ENCODE assay signal across 1 cellular context in the genomic region with DNA sequence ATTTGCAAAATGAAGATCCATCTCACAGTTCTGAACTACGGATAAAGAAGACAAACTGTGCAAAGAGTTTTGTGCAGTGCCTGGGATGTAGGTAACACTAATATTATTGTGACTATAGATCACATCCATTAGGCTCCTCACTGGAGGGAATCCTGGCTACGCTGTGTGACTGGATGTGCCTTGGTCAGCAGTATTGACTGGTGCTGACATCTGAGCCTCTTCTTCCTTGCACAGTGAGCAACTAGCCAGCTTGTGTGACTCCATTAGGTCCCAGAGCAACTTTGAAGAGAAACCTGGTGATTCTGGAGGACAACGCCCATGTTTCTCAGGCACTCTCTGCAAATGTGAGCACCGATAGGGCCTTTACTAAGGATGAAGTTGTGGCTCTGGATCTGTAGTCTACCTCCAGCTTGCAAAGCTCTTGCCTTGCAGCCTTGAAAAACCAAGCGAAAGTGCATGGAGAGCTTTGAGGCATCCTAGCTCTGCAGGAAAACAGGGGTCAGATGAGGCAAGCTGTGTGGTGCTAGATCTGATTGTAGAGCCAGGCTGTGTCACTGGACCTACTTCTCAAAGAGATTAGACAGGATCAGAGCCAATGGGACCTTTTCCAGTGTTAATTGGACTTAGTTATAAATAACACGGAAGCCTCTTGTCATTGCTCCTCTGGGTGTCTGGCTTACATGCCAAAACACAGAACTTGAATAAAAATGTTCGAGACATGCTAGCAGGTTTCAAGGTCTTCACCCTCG.
TF ChIP-seq lines count a peak whose summit lies in the region.

No MANE protein-coding gene starts in this region.

TF ChIP-seq in K562, 482 proteins besides CTCF, POLR2A, EP300 and RAD21 (continued from another document):
- TF ChIP-seq THRA (IDR thresholded peaks at IDR 0.05) (peak; percentile 33; the same call in 1 of the 2 replicates), MEIS2 (IDR thresholded peaks at IDR 0.05; ENCODE audit: partially characterized antibody) (peak; percentile 26), ZNF395 (CRISPR knock-in tag; IDR thresholded peaks at IDR 0.05) (no peak), FOXJ2 (tag; IDR thresholded peaks at IDR 0.05) (peak; percentile 41; the same call in 1 of the 2 replicates), TCF3 (CRISPR knock-in tag; IDR thresholded peaks at IDR 0.05) (no peak), ZNF644 (tag; IDR thresholded peaks at IDR 0.05; ENCODE audit: low read depth) (0 out of 2 replicates have a peak, but pooled peaks have one; percentile 13), NR2C1 (IDR thresholded peaks at IDR 0.05) (no peak), NR2C1 (tag; IDR thresholded peaks at IDR 0.05) (peak; percentile 8; the same call in 1 of the 2 replicates), ZBTB12 (CRISPR knock-in tag; IDR thresholded peaks at IDR 0.05) (no peak), CEBPG (CRISPR knock-in tag; IDR thresholded peaks at IDR 0.05) (0 out of 2 replicates have a peak, but pooled peaks have one; percentile 31), CEBPG (tag; conservative IDR thresholded peaks at IDR 0.05 in 1 of 2, IDR thresholded peaks at IDR 0.05 in 1 of 2) (no peak), RBFOX2 (IDR thresholded peaks at IDR 0.05; ENCODE audit: low read depth, low read length) (no peak), CBFA2T2 (conservative IDR thresholded peaks at IDR 0.05) (no peak), MECOM (CRISPR knock-in tag; IDR thresholded peaks at IDR 0.05) (peak; percentile 40; the same call in 1 of the 2 replicates)
- TF ChIP-seq, protein P1, sequence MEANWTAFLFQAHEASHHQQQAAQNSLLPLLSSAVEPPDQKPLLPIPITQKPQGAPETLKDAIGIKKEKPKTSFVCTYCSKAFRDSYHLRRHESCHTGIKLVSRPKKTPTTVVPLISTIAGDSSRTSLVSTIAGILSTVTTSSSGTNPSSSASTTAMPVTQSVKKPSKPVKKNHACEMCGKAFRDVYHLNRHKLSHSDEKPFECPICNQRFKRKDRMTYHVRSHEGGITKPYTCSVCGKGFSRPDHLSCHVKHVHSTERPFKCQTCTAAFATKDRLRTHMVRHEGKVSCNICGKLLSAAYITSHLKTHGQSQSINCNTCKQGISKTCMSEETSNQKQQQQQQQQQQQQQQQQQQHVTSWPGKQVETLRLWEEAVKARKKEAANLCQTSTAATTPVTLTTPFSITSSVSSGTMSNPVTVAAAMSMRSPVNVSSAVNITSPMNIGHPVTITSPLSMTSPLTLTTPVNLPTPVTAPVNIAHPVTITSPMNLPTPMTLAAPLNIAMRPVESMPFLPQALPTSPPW (CRISPR knock-in tag; IDR thresholded peaks at IDR 0.05): peak; percentile 20; the same call in 1 of the 2 replicates
- TF ChIP-seq, protein P2, sequence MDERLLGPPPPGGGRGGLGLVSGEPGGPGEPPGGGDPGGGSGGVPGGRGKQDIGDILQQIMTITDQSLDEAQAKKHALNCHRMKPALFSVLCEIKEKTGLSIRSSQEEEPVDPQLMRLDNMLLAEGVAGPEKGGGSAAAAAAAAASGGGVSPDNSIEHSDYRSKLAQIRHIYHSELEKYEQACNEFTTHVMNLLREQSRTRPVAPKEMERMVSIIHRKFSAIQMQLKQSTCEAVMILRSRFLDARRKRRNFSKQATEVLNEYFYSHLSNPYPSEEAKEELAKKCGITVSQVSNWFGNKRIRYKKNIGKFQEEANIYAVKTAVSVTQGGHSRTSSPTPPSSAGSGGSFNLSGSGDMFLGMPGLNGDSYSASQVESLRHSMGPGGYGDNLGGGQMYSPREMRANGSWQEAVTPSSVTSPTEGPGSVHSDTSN (CRISPR knock-in tag; IDR thresholded peaks at IDR 0.05; ENCODE audit: low read depth): no peak
- TF ChIP-seq, protein P2 (tag; conservative IDR thresholded peaks at IDR 0.05; ENCODE audit: low read depth): peak; percentile 64
- TF ChIP-seq, protein P3, sequence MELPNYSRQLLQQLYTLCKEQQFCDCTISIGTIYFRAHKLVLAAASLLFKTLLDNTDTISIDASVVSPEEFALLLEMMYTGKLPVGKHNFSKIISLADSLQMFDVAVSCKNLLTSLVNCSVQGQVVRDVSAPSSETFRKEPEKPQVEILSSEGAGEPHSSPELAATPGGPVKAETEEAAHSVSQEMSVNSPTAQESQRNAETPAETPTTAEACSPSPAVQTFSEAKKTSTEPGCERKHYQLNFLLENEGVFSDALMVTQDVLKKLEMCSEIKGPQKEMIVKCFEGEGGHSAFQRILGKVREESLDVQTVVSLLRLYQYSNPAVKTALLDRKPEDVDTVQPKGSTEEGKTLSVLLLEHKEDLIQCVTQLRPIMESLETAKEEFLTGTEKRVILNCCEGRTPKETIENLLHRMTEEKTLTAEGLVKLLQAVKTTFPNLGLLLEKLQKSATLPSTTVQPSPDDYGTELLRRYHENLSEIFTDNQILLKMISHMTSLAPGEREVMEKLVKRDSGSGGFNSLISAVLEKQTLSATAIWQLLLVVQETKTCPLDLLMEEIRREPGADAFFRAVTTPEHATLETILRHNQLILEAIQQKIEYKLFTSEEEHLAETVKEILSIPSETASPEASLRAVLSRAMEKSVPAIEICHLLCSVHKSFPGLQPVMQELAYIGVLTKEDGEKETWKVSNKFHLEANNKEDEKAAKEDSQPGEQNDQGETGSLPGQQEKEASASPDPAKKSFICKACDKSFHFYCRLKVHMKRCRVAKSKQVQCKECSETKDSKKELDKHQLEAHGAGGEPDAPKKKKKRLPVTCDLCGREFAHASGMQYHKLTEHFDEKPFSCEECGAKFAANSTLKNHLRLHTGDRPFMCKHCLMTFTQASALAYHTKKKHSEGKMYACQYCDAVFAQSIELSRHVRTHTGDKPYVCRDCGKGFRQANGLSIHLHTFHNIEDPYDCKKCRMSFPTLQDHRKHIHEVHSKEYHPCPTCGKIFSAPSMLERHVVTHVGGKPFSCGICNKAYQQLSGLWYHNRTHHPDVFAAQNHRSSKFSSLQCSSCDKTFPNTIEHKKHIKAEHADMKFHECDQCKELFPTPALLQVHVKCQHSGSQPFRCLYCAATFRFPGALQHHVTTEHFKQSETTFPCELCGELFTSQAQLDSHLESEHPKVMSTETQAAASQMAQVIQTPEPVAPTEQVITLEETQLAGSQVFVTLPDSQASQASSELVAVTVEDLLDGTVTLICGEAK (IDR thresholded peaks at IDR 0.05): no peak
- TF ChIP-seq, protein P3 (CRISPR knock-in tag; IDR thresholded peaks at IDR 0.05): no peak
- TF ChIP-seq, protein P4, sequence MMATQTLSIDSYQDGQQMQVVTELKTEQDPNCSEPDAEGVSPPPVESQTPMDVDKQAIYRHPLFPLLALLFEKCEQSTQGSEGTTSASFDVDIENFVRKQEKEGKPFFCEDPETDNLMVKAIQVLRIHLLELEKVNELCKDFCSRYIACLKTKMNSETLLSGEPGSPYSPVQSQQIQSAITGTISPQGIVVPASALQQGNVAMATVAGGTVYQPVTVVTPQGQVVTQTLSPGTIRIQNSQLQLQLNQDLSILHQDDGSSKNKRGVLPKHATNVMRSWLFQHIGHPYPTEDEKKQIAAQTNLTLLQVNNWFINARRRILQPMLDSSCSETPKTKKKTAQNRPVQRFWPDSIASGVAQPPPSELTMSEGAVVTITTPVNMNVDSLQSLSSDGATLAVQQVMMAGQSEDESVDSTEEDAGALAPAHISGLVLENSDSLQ (IDR thresholded peaks at IDR 0.05): 0 out of 2 replicates have a peak, but pooled peaks have one; percentile 18
